In genomic region chr9:133367221-133367620, GRCh38 we compare ENCODE assay signal across 19 cellular contexts. TPM values are rescaled to one million over a fixed set of nuclear protein-coding genes. Genes with fewer than 3 reads are reported as not detected.
A peak's percentile ranks its signal among the peaks of the same experiment; 100 is the strongest.
DNase-seq lines count a peak whose midpoint lies in the region; ATAC-seq and TF ChIP-seq lines count a peak whose summit lies in the region.
"Had no signal": no experiment of that assay in that cellular context is flagged by ENCODE, and none has a peak within 500 bp of the region (broad histone marks: within the 10 kb centered on the region; RNA-seq: fewer than 3 reads in every experiment).

No MANE protein-coding gene starts in this region.

- no peak for TF ChIP-seq EP300 in ovary (IDR thresholded peaks at IDR 0.05)

- no peak for ATAC-seq in stimulated activated effector memory CD8-positive, alpha-beta T cell treated with anti-CD3 and anti-CD28 coated beads, Interleukin-12 subunit alpha, Interleukin-12 subunit beta, amount 100 ng/mL, for 72 hours
- ATAC-seq in GM18517 (IDR thresholded peaks at IDR 0.05; ENCODE audit: unreplicated experiment): no peak

- no peak overlapping the region for H3K4me3 ChIP-seq in endocrine pancreas (ENCODE audit: control insufficient read depth, insufficient read depth, low read length)
- H3K4me3 ChIP-seq in ovary: no peak overlapping the region

- no peak for DNase-seq in activated T-cell treated with anti-CD3 and anti-CD28 coated beads, Interleukin-2, amount 50 U/mL, for 24 hours
- DNase-seq in activated T-cell treated with anti-CD3 and anti-CD28 coated beads, Interleukin-2, amount 50 U/mL, for 1 hour: no peak
- no peak for DNase-seq in stimulated activated effector memory CD8-positive, alpha-beta T cell treated with anti-CD3 and anti-CD28 coated beads, Interleukin-12 subunit alpha, Interleukin-12 subunit beta, amount 100 ng/mL, for 72 hours (ENCODE audit: low spot score in 2 of 2)
- no peak for DNase-seq in ovary
- DNase-seq: 8988T; BE2C; Calu3; CD4-positive, alpha-beta T cell; H9; IMR-90; Kasumi-1; MM.1S; NCI-H187; NCI-H446; NCI-H69; SHP77 had no signal

- no peak for TF ChIP-seq POLR2A in ovary (IDR thresholded peaks at IDR 0.05)

- 85 to 91% (median 89%) methylated on average over 22 of the region's 22 CpGs for WGBS in ovary, 3 donors

- no peak overlapping the region for H3K27ac ChIP-seq in ovary

- H3K9me3 ChIP-seq in endocrine pancreas (ENCODE audit: control insufficient read depth, low read length) (no peaks in the 10 kb centered on the region), ovary (no peaks in the 10 kb centered on the region)
- H3K9me3 ChIP-seq: BE2C had no signal

- no peaks in the 10 kb centered on the region for H3K27me3 ChIP-seq in endocrine pancreas (ENCODE audit: control insufficient read depth, insufficient read depth, low read length)
- H3K27me3 ChIP-seq in ovary: no peaks in the 10 kb centered on the region
- H3K27me3 ChIP-seq: BE2C had no signal

- H3K36me3 ChIP-seq in endocrine pancreas (ENCODE audit: control insufficient read depth, insufficient read depth, low read length): no peaks in the 10 kb centered on the region
- no peaks in the 10 kb centered on the region for H3K36me3 ChIP-seq in ovary

- H3K9ac ChIP-seq in endocrine pancreas (ENCODE audit: control insufficient read depth, insufficient read depth, low read length): peak overlapping the region; percentile 68

- H3K27ac Mint-ChIP-seq in activated T-cell treated with anti-CD3 and anti-CD28 coated beads, Interleukin-2, amount 50 U/mL, for 24 hours: peak overlapping the region; percentile 99
- peak overlapping the region; percentile 8 for H3K27ac Mint-ChIP-seq in stimulated activated effector memory CD8-positive, alpha-beta T cell treated with anti-CD3 and anti-CD28 coated beads, Interleukin-12 subunit alpha, Interleukin-12 subunit beta, amount 100 ng/mL, for 72 hours
- H3K27ac Mint-ChIP-seq: CD4-positive, alpha-beta T cell; H9 had no signal

- H3K4me1 ChIP-seq in endocrine pancreas (ENCODE audit: control insufficient read depth, insufficient read depth, low read length) (peaks cover 28% of the 10 kb centered on the region), ovary (ENCODE audit: insufficient read depth) (peaks cover 10% of the 10 kb centered on the region)

- H3K9me3 Mint-ChIP-seq in activated T-cell treated with anti-CD3 and anti-CD28 coated beads, Interleukin-2, amount 50 U/mL, for 24 hours: no peaks in the 10 kb centered on the region
- H3K9me3 Mint-ChIP-seq in stimulated activated effector memory CD8-positive, alpha-beta T cell treated with anti-CD3 and anti-CD28 coated beads, Interleukin-12 subunit alpha, Interleukin-12 subunit beta, amount 100 ng/mL, for 72 hours: no peaks in the 10 kb centered on the region
- H3K9me3 Mint-ChIP-seq: CD4-positive, alpha-beta T cell; H9 had no signal

- no peaks in the 10 kb centered on the region for H3K27me3 Mint-ChIP-seq in activated T-cell treated with anti-CD3 and anti-CD28 coated beads, Interleukin-2, amount 50 U/mL, for 24 hours
- H3K27me3 Mint-ChIP-seq: CD4-positive, alpha-beta T cell had no signal

- H3K4me1 Mint-ChIP-seq in activated T-cell treated with anti-CD3 and anti-CD28 coated beads, Interleukin-2, amount 50 U/mL, for 24 hours (ENCODE audit: low read depth): peaks cover 63% of the 10 kb centered on the region
- H3K4me1 Mint-ChIP-seq in stimulated activated effector memory CD8-positive, alpha-beta T cell treated with anti-CD3 and anti-CD28 coated beads, Interleukin-12 subunit alpha, Interleukin-12 subunit beta, amount 100 ng/mL, for 72 hours: peaks cover 83% of the 10 kb centered on the region

- H3K36me3 Mint-ChIP-seq in activated T-cell treated with anti-CD3 and anti-CD28 coated beads, Interleukin-2, amount 50 U/mL, for 24 hours (ENCODE audit: low read depth): peaks cover 99% of the 10 kb centered on the region
- H3K36me3 Mint-ChIP-seq in stimulated activated effector memory CD8-positive, alpha-beta T cell treated with anti-CD3 and anti-CD28 coated beads, Interleukin-12 subunit alpha, Interleukin-12 subunit beta, amount 100 ng/mL, for 72 hours: peaks cover 100% of the 10 kb centered on the region

- TF ChIP-seq CTCF in ovary (IDR thresholded peaks at IDR 0.05): no peak

- intact Hi-C loops in ovary (cut with DNase I): no loop called here

- H3K4me3 Mint-ChIP-seq in activated T-cell treated with anti-CD3 and anti-CD28 coated beads, Interleukin-2, amount 50 U/mL, for 24 hours: no peak overlapping the region
- peak overlapping the region; percentile 14 for H3K4me3 Mint-ChIP-seq in stimulated activated effector memory CD8-positive, alpha-beta T cell treated with anti-CD3 and anti-CD28 coated beads, Interleukin-12 subunit alpha, Interleukin-12 subunit beta, amount 100 ng/mL, for 72 hours
- H3K4me3 Mint-ChIP-seq: CD4-positive, alpha-beta T cell; H9 had no signal

RNA-seq across cellular contexts. Expression of gene SURF4, which starts 8.6 kb away (rescaled TPM):
- total RNA-seq in ovary: 100 to 1,000 TPM in 4 of 7 donors, 10 to 100 TPM in 3; 58.7 to 126 (median 107) TPM
- polyA plus RNA-seq in ovary: 100 to 1,000 TPM in 1 of 2 donors, 10 to 100 TPM in 1; 73.8 to 165 TPM

RNA-seq across cellular contexts. Expression of gene STKLD1, which starts 8.9 kb away (rescaled TPM):
- total RNA-seq in ovary: 1 to 10 TPM in 5 of 7 donors, under 1 TPM in 2; 0.48 to 1.7 (median 1.2) TPM
- 1 to 10 TPM; 1.3 to 2.3 TPM for polyA plus RNA-seq in ovary
- total RNA-seq: HT-29 had no signal

RNA-seq across cellular contexts. Expression of gene SURF2, which starts 10.9 kb away (rescaled TPM):
- total RNA-seq in ovary: 10 to 100 TPM; 13.7 to 30.4 (median 15.8) TPM
- 10 to 100 TPM in 1 of 2 donors, 1 to 10 TPM in 1; 8.6 to 21.4 TPM for polyA plus RNA-seq in ovary

RNA-seq across cellular contexts. Expression of gene SURF1, which starts 10.9 kb away (rescaled TPM):
- total RNA-seq in ovary: 10 to 100 TPM; 23.5 to 44.7 (median 33.8) TPM
- 10 to 100 TPM; 36.8 to 51.3 TPM for polyA plus RNA-seq in ovary

RNA-seq across cellular contexts. Expression of gene RPL7A, which starts 19.2 kb away (rescaled TPM):
- 1,000 to 10,000 TPM; 3,805 to 5,253 (median 4,187) TPM for total RNA-seq in ovary
- 1,000 to 10,000 TPM; 5,821 to 6,397 TPM for polyA plus RNA-seq in ovary
